ENCODE assay signal across 1 cellular context in genomic region chr22:39825661-39826102, GRCh38.
A peak's percentile ranks its signal among the peaks of the same experiment; 100 is the strongest.
TF ChIP-seq lines count a peak whose summit lies in the region.

No MANE protein-coding gene starts in this region.

TF ChIP-seq in GM12878, 131 proteins besides CTCF, POLR2A, EP300 and RAD21 (continued from another document and continues in another):
- TF ChIP-seq, protein P1, sequence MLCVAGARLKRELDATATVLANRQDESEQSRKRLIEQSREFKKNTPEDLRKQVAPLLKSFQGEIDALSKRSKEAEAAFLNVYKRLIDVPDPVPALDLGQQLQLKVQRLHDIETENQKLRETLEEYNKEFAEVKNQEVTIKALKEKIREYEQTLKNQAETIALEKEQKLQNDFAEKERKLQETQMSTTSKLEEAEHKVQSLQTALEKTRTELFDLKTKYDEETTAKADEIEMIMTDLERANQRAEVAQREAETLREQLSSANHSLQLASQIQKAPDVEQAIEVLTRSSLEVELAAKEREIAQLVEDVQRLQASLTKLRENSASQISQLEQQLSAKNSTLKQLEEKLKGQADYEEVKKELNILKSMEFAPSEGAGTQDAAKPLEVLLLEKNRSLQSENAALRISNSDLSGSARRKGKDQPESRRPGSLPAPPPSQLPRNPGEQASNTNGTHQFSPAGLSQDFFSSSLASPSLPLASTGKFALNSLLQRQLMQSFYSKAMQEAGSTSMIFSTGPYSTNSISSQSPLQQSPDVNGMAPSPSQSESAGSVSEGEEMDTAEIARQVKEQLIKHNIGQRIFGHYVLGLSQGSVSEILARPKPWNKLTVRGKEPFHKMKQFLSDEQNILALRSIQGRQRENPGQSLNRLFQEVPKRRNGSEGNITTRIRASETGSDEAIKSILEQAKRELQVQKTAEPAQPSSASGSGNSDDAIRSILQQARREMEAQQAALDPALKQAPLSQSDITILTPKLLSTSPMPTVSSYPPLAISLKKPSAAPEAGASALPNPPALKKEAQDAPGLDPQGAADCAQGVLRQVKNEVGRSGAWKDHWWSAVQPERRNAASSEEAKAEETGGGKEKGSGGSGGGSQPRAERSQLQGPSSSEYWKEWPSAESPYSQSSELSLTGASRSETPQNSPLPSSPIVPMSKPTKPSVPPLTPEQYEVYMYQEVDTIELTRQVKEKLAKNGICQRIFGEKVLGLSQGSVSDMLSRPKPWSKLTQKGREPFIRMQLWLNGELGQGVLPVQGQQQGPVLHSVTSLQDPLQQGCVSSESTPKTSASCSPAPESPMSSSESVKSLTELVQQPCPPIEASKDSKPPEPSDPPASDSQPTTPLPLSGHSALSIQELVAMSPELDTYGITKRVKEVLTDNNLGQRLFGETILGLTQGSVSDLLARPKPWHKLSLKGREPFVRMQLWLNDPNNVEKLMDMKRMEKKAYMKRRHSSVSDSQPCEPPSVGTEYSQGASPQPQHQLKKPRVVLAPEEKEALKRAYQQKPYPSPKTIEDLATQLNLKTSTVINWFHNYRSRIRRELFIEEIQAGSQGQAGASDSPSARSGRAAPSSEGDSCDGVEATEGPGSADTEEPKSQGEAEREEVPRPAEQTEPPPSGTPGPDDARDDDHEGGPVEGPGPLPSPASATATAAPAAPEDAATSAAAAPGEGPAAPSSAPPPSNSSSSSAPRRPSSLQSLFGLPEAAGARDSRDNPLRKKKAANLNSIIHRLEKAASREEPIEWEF (IDR thresholded peaks at IDR 0.05; ENCODE audit: insufficient replicate concordance, low read depth, low read length) = peak; percentile 26
- TF ChIP-seq HCFC1 (IDR thresholded peaks at IDR 0.05; ENCODE audit: low read length) (no peak), SMAD1 (IDR thresholded peaks at IDR 0.05; ENCODE audit: low read depth, partially characterized antibody) (no peak), IKZF2 (IDR thresholded peaks at IDR 0.05) (peak; percentile 74 to 79; a peak in 3 of 4 replicates), BACH1 (IDR thresholded peaks at IDR 0.05; ENCODE audit: borderline replicate concordance) (peak; percentile 74; the same call in 1 of the 2 replicates), ZNF384 (IDR thresholded peaks at IDR 0.05; ENCODE audit: borderline replicate concordance, low read depth, low read length) (peak; percentile 44; the same call in 1 of the 2 replicates), HDGF (IDR thresholded peaks at IDR 0.05) (peak; percentile 83; the same call in 1 of the 2 replicates), DPF2 (IDR thresholded peaks at IDR 0.05) (peak; percentile 63; the same call in 1 of the 2 replicates), MYB (IDR thresholded peaks at IDR 0.05; ENCODE audit: borderline replicate concordance, low read depth, low read length) (no peak), TAF1 (IDR thresholded peaks at IDR 0.05; ENCODE audit: borderline replicate concordance, low read depth, low read length) (no peak), IRF5 (IDR thresholded peaks at IDR 0.05; ENCODE audit: borderline replicate concordance) (no peak), RFX5 (IDR thresholded peaks at IDR 0.05; ENCODE audit: low read depth, low read length) (no peak), BRCA1 (IDR thresholded peaks at IDR 0.05; ENCODE audit: low read depth, low read length) (no peak), GABPA (IDR thresholded peaks at IDR 0.05; ENCODE audit: low read depth) (no peak), NR2C2 (IDR thresholded peaks at IDR 0.05; ENCODE audit: borderline replicate concordance, control insufficient read depth, insufficient read length, low read depth) (no peak), RB1 (IDR thresholded peaks at IDR 0.05; ENCODE audit: borderline replicate concordance) (no peak), FOXK2 (IDR thresholded peaks at IDR 0.05) (no peak), ZSCAN29 (IDR thresholded peaks at IDR 0.05) (no peak), ZBTB40 (IDR thresholded peaks at IDR 0.05; ENCODE audit: borderline replicate concordance) (peak; percentile 81), MEF2A (IDR thresholded peaks at IDR 0.05; ENCODE audit: insufficient read depth, low read depth, low read length) (0 out of 2 replicates have a peak, but pooled peaks have one; percentile 15), EED (IDR thresholded peaks at IDR 0.05; ENCODE audit: low read depth) (peak; percentile 52), IKZF1 (conservative IDR thresholded peaks at IDR 0.05) (0 out of 2 replicates have a peak, but pooled peaks have one; percentile 35), CREB1 (IDR thresholded peaks at IDR 0.05; ENCODE audit: low read depth) (0 out of 2 replicates have a peak, but pooled peaks have one; percentile 10), EZH2 (IDR thresholded peaks at IDR 0.05; ENCODE audit: borderline replicate concordance, control insufficient read depth, low read depth, low read length) (no peak), NBN (IDR thresholded peaks at IDR 0.05) (peak; percentile 54), GATAD2B (conservative IDR thresholded peaks at IDR 0.05; ENCODE audit: low read depth) (no peak), POU2F2 (IDR thresholded peaks at IDR 0.05; ENCODE audit: borderline replicate concordance, low read depth, low read length) (no peak), SREBF2 (IDR thresholded peaks at IDR 0.05; ENCODE audit: low read length) (no peak), IRF4 (IDR thresholded peaks at IDR 0.05; ENCODE audit: low read depth, low read length) (peak; percentile 78), ZNF24 (IDR thresholded peaks at IDR 0.05) (no peak), MTA3 (IDR thresholded peaks at IDR 0.05; ENCODE audit: borderline replicate concordance, low read length) (peak; percentile 65; the same call in 1 of the 2 replicates), POLR2AphosphoS5 (IDR thresholded peaks at IDR 0.05; ENCODE audit: low read length) (0 out of 2 replicates have a peak, but pooled peaks have one; percentile 42), BCL11A (IDR thresholded peaks at IDR 0.05; ENCODE audit: low read depth, low read length) (peak; percentile 56; the same call in 1 of the 2 replicates)
- TF ChIP-seq, protein P2, sequence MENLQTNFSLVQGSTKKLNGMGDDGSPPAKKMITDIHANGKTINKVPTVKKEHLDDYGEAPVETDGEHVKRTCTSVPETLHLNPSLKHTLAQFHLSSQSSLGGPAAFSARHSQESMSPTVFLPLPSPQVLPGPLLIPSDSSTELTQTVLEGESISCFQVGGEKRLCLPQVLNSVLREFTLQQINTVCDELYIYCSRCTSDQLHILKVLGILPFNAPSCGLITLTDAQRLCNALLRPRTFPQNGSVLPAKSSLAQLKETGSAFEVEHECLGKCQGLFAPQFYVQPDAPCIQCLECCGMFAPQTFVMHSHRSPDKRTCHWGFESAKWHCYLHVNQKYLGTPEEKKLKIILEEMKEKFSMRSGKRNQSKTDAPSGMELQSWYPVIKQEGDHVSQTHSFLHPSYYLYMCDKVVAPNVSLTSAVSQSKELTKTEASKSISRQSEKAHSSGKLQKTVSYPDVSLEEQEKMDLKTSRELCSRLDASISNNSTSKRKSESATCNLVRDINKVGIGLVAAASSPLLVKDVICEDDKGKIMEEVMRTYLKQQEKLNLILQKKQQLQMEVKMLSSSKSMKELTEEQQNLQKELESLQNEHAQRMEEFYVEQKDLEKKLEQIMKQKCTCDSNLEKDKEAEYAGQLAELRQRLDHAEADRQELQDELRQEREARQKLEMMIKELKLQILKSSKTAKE (IDR thresholded peaks at IDR 0.05; ENCODE audit: low read depth, poor library complexity, severe bottlenecking) = peak; percentile 86
- TF ChIP-seq, protein P3, sequence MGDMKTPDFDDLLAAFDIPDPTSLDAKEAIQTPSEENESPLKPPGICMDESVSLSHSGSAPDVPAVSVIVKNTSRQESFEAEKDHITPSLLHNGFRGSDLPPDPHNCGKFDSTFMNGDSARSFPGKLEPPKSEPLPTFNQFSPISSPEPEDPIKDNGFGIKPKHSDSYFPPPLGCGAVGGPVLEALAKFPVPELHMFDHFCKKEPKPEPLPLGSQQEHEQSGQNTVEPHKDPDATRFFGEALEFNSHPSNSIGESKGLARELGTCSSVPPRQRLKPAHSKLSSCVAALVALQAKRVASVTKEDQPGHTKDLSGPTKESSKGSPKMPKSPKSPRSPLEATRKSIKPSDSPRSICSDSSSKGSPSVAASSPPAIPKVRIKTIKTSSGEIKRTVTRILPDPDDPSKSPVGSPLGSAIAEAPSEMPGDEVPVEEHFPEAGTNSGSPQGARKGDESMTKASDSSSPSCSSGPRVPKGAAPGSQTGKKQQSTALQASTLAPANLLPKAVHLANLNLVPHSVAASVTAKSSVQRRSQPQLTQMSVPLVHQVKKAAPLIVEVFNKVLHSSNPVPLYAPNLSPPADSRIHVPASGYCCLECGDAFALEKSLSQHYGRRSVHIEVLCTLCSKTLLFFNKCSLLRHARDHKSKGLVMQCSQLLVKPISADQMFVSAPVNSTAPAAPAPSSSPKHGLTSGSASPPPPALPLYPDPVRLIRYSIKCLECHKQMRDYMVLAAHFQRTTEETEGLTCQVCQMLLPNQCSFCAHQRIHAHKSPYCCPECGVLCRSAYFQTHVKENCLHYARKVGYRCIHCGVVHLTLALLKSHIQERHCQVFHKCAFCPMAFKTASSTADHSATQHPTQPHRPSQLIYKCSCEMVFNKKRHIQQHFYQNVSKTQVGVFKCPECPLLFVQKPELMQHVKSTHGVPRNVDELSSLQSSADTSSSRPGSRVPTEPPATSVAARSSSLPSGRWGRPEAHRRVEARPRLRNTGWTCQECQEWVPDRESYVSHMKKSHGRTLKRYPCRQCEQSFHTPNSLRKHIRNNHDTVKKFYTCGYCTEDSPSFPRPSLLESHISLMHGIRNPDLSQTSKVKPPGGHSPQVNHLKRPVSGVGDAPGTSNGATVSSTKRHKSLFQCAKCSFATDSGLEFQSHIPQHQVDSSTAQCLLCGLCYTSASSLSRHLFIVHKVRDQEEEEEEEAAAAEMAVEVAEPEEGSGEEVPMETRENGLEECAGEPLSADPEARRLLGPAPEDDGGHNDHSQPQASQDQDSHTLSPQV (IDR thresholded peaks at IDR 0.05) = no peak
- TF ChIP-seq, protein P4, sequence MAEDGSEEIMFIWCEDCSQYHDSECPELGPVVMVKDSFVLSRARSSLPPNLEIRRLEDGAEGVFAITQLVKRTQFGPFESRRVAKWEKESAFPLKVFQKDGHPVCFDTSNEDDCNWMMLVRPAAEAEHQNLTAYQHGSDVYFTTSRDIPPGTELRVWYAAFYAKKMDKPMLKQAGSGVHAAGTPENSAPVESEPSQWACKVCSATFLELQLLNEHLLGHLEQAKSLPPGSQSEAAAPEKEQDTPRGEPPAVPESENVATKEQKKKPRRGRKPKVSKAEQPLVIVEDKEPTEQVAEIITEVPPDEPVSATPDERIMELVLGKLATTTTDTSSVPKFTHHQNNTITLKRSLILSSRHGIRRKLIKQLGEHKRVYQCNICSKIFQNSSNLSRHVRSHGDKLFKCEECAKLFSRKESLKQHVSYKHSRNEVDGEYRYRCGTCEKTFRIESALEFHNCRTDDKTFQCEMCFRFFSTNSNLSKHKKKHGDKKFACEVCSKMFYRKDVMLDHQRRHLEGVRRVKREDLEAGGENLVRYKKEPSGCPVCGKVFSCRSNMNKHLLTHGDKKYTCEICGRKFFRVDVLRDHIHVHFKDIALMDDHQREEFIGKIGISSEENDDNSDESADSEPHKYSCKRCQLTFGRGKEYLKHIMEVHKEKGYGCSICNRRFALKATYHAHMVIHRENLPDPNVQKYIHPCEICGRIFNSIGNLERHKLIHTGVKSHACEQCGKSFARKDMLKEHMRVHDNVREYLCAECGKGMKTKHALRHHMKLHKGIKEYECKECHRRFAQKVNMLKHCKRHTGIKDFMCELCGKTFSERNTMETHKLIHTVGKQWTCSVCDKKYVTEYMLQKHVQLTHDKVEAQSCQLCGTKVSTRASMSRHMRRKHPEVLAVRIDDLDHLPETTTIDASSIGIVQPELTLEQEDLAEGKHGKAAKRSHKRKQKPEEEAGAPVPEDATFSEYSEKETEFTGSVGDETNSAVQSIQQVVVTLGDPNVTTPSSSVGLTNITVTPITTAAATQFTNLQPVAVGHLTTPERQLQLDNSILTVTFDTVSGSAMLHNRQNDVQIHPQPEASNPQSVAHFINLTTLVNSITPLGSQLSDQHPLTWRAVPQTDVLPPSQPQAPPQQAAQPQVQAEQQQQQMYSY (CRISPR knock-in tag; IDR thresholded peaks at IDR 0.05) = no peak
- TF ChIP-seq, protein P5, sequence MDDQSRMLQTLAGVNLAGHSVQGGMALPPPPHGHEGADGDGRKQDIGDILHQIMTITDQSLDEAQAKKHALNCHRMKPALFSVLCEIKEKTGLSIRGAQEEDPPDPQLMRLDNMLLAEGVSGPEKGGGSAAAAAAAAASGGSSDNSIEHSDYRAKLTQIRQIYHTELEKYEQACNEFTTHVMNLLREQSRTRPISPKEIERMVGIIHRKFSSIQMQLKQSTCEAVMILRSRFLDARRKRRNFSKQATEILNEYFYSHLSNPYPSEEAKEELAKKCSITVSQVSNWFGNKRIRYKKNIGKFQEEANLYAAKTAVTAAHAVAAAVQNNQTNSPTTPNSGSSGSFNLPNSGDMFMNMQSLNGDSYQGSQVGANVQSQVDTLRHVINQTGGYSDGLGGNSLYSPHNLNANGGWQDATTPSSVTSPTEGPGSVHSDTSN (IDR thresholded peaks at IDR 0.05; ENCODE audit: insufficient replicate concordance, low read depth, low read length) = no peak
